Comparison of ENCODE assay signal across 10 cellular contexts in the genomic region with DNA sequence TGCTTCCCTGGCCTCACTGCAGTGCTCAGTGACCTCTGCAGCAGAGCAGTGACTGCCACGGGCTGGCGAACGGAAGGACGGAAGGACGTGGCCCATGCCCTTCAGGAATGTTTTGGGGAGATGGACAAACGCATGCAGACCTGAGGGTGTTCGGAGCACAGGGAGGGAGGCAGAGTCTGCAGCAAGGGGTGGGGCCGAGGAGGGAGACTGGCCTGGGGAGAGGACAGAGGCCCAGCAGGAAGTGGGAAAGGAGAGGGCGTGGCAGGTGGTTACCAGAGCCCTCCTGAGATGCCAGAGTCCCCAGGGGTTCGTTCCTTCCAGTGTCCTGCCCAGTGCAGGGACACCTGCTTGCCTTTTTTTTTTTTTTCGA. TPM values are rescaled to one million over a fixed set of nuclear protein-coding genes. Genes with fewer than 3 reads are reported as not detected.
DNase-seq lines count a peak whose midpoint lies in the region; ATAC-seq lines count a peak whose summit lies in the region.
"Had no signal": no experiment of that assay in that cellular context is flagged by ENCODE, and none has a peak within 500 bp of the region (broad histone marks: within the 10 kb centered on the region; RNA-seq: fewer than 3 reads in every experiment).

No MANE protein-coding gene starts in this region.

- H3K9ac ChIP-seq in skeletal muscle tissue (ENCODE audit: low read depth in 1 of 3, low read length in 3 of 3): no peak overlapping the region

- H3K4me1 Mint-ChIP-seq in T-cell: peaks cover 4 to 35% (median 21%) of the 10 kb centered on the region in 3 donors

- WGBS in iPS DF 6.9 (ENCODE audit: insufficient coverage, insufficient read length): no CpG with 5 or more reads among the region's 11 CpGs

- H3K27ac ChIP-seq in iPS DF 6.9 (ENCODE audit: low read length) (peak overlapping the region; percentile 83), skeletal muscle tissue (ENCODE audit: low read depth, low read length) (peak overlapping the region; percentile 23)

- peaks cover 0 to 4% of the 10 kb centered on the region in 2 donors for H3K27me3 Mint-ChIP-seq in T-cell

- ATAC-seq in T-cell (replicated peaks in 1 of 4) (peak in 1 of 4 experiments; percentile 33), HG02763 (IDR thresholded peaks at IDR 0.05; ENCODE audit: unreplicated experiment) (no peak)

- H3K27me3 ChIP-seq in iPS DF 6.9 (ENCODE audit: control insufficient read depth, insufficient read depth, low read length): no peaks in the 10 kb centered on the region
- no peaks in the 10 kb centered on the region for H3K27me3 ChIP-seq in skeletal muscle tissue (ENCODE audit: control insufficient read depth in 3 of 3, insufficient read depth in 3 of 3, low read length in 3 of 3)

- H3K4me3 ChIP-seq in iPS DF 6.9 (ENCODE audit: low read length) (no peak overlapping the region), skeletal muscle tissue (ENCODE audit: low read length in 3 of 3) (no peak overlapping the region)

- H3K36me3 ChIP-seq in iPS DF 6.9 (ENCODE audit: control insufficient read depth, insufficient read depth, low read length): no peaks in the 10 kb centered on the region
- no peaks in the 10 kb centered on the region for H3K36me3 ChIP-seq in skeletal muscle tissue (ENCODE audit: control insufficient read depth in 3 of 3, insufficient read depth in 3 of 3, low read length in 3 of 3)

- POLR2A ChIA-PET in T-cell (lab: Charles Lee): no interaction called here

- H3K36me3 Mint-ChIP-seq in T-cell: no peaks in the 10 kb centered on the region
- H3K36me3 Mint-ChIP-seq: activated naive CD4-positive, alpha-beta T cell treated with anti-CD3 and anti-CD28 coated beads, Interleukin-2, amount 10 ng/mL, durations not matched to agents 7 days and 5 days had no signal

- no peaks in the 10 kb centered on the region for H3K9me3 ChIP-seq in iPS DF 6.9 (ENCODE audit: control insufficient read depth, insufficient read depth, low read length)
- H3K9me3 ChIP-seq in skeletal muscle tissue (ENCODE audit: control insufficient read depth in 3 of 3, low read length in 3 of 3): no peaks in the 10 kb centered on the region

- peak; percentile 1 for DNase-seq in DMS153 (lab: John Stamatoyannopoulos, UW)
- no peak for DNase-seq in DMS153 treated with DMSO at 0.1 percent for 48 hours (lab: John Stamatoyannopoulos, UW; ENCODE audit: unreplicated experiment)
- no peak for DNase-seq in T-cell
- DNase-seq in iPS DF 6.9 (ENCODE audit: low read depth, low spot score): no peak
- no peak for DNase-seq in activated CD8-positive, alpha-beta memory T cell treated with anti-CD3 and anti-CD28 coated beads, Interleukin-2, amount 50 U/mL, for 4 hours
- DNase-seq in activated CD4-positive, alpha-beta T cell treated with anti-CD3 and anti-CD28 coated beads for 1 hour: no peak
- DNase-seq: activated naive CD4-positive, alpha-beta T cell treated with anti-CD3 and anti-CD28 coated beads, Interleukin-2, amount 10 ng/mL, durations not matched to agents 7 days and 5 days; SIG-M5 had no signal

- H3K4me1 ChIP-seq in iPS DF 6.9 (ENCODE audit: control insufficient read depth, insufficient read depth, low read length) (peaks cover 15% of the 10 kb centered on the region), skeletal muscle tissue (ENCODE audit: control insufficient read depth in 3 of 3, insufficient read depth in 3 of 3, low read length in 3 of 3) (peaks cover 5 to 8% (median 8%) of the 10 kb centered on the region in 3 donors)

- H3K27ac Mint-ChIP-seq in T-cell: peak overlapping the region in 1 of 2 donors; percentile 88
- H3K27ac Mint-ChIP-seq: activated naive CD4-positive, alpha-beta T cell treated with anti-CD3 and anti-CD28 coated beads, Interleukin-2, amount 10 ng/mL, durations not matched to agents 7 days and 5 days had no signal

- H3K9me3 Mint-ChIP-seq in T-cell: no peaks in the 10 kb centered on the region
- H3K9me3 Mint-ChIP-seq: activated naive CD4-positive, alpha-beta T cell treated with anti-CD3 and anti-CD28 coated beads, Interleukin-2, amount 10 ng/mL, durations not matched to agents 7 days and 5 days had no signal

- CTCF ChIA-PET in T-cell (lab: Charles Lee): no interaction called here

- peak overlapping the region in 2 of 3 donors; percentile 2 to 82 for H3K4me3 Mint-ChIP-seq in T-cell
- H3K4me3 Mint-ChIP-seq: activated naive CD4-positive, alpha-beta T cell treated with anti-CD3 and anti-CD28 coated beads, Interleukin-2, amount 10 ng/mL, durations not matched to agents 7 days and 5 days had no signal

RNA-seq across cellular contexts. Expression of gene ADORA2B, which starts 21.9 kb away (rescaled TPM):
- total RNA-seq in T-cell: under 1 TPM in 1 of 5 donors, not detected in 4; 0.20 TPM
- total RNA-seq in skeletal muscle tissue: 3.1 TPM

RNA-seq across cellular contexts. Expression of gene ZSWIM7, which starts 32.6 kb away (rescaled TPM):
- 10 to 100 TPM; 18.1 to 28.7 (median 22.8) TPM for total RNA-seq in T-cell
- total RNA-seq in skeletal muscle tissue: 24.5 TPM

RNA-seq across cellular contexts. Expression of gene TTC19, which starts 32.8 kb away (rescaled TPM):
- 10 to 100 TPM; 39.2 to 58.6 (median 42.2) TPM for total RNA-seq in T-cell
- 15.7 TPM for total RNA-seq in skeletal muscle tissue
